ENCODE assay signal across 22 cellular contexts in the genomic region with DNA sequence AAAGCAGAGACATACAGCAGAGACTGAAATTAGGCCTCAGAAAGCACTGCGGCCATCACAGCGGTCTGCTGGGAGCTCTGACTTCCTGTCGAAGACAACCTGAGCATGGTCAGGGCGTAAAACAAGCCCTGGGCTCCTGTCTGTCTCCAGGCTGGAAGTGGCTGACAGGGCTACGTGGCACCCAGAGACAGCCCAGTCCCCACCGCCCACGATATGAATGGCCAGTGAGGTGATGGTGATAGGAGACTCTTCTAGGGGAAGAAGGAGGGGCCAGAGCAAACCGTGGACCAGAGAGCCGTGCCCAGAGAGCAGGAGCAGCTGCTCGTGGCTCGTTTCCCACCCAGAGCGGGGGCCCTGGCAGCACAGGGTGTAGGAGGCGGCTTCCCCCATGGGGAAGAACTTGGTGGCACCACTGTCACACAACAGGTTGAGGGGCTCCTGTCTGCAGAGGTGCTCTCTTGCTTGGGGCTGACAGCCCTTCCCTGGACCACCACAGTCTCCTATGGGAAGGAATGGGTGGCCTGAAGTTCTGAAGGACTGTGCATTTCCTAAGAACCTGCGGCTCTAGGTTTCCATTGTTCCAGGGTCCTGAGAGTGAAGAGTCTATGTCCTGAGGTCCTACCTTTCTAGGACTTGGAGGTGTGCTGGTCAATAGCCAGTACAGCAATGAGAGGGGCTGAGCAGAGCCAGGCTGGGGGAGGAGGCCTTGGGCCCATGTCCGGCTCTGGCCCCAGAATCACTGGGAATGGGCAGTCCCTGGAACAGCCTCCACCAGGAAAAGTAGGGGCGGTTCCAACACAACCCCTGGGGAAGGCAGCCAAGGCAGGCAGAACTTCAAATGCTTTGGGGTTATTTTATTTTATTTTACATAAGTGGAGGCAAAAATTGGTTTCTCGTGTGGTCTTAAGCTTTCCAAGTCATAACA. TPM values are rescaled to one million over a fixed set of nuclear protein-coding genes. Genes with fewer than 3 reads are reported as not detected.
DNase-seq lines count a peak whose midpoint lies in the region; ATAC-seq and TF ChIP-seq lines count a peak whose summit lies in the region.
"Had no signal": no experiment of that assay in that cellular context is flagged by ENCODE, and none has a peak within 500 bp of the region (broad histone marks: within the 10 kb centered on the region; RNA-seq: fewer than 3 reads in every experiment).

No MANE protein-coding gene starts in this region.

- no peak for ATAC-seq in activated CD8-positive, alpha-beta memory T cell treated with anti-CD3 and anti-CD28 coated beads, Interleukin-2, amount 10 ng/mL, durations not matched to agents 7 days and 5 days
- no peak for ATAC-seq in GM18861 (IDR thresholded peaks at IDR 0.05; ENCODE audit: unreplicated experiment)
- ATAC-seq: activated CD4-positive, CD25-positive, alpha-beta regulatory T cell treated with anti-CD3 and anti-CD28 coated beads, Interleukin-2, amount 50 U/mL, for 24 hours; body of pancreas; left lung; PC-3 had no signal

- H3K36me3 ChIP-seq in osteoblast (ENCODE audit: insufficient read depth, low read length): no peaks in the 10 kb centered on the region
- H3K36me3 ChIP-seq: left lung, thoracic aorta had no signal

- no peaks in the 10 kb centered on the region for H4K20me1 ChIP-seq in osteoblast (ENCODE audit: insufficient read depth, low read length)

- H2AFZ ChIP-seq in osteoblast (ENCODE audit: low read length): no peak overlapping the region

- H3K27me3 ChIP-seq in osteoblast (ENCODE audit: insufficient read depth, low read length): no peaks in the 10 kb centered on the region
- H3K27me3 ChIP-seq: body of pancreas, left lung had no signal

- CTCF ChIA-PET in activated CD8-positive, alpha-beta memory T cell treated with anti-CD3 and anti-CD28 coated beads, Interleukin-2, amount 10 ng/mL, durations not matched to agents 7 days and 5 days (lab: Charles Lee): no interaction called here

- no peak overlapping the region for H3K4me2 ChIP-seq in osteoblast (ENCODE audit: insufficient read depth, low read length)

- no peaks in the 10 kb centered on the region for H3K4me1 ChIP-seq in osteoblast (ENCODE audit: insufficient read depth, low read length)
- H3K4me1 ChIP-seq: left lung had no signal

- no peaks in the 10 kb centered on the region for H3K27me3 Mint-ChIP-seq in activated CD8-positive, alpha-beta memory T cell treated with anti-CD3 and anti-CD28 coated beads, Interleukin-2, amount 10 ng/mL, durations not matched to agents 7 days and 5 days

- no peaks in the 10 kb centered on the region for H3K9me3 ChIP-seq in osteoblast (ENCODE audit: low read depth, low read length)
- H3K9me3 ChIP-seq: body of pancreas, thoracic aorta had no signal

- DNase-seq in activated CD8-positive, alpha-beta memory T cell treated with anti-CD3 and anti-CD28 coated beads for 24 hours: peak; percentile 53
- DNase-seq in activated CD8-positive, alpha-beta memory T cell treated with anti-CD3 and anti-CD28 coated beads, Interleukin-2, amount 50 U/mL, for 4 hours: no peak
- DNase-seq in D341Med (ENCODE audit: low spot score) (peak; percentile 17), osteoblast (ENCODE audit: insufficient read length, low spot score, missing footprints) (peak; percentile 79), SK-N-DZ (ENCODE audit: low spot score) (no peak)
- DNase-seq in activated CD8-positive, alpha-beta memory T cell treated with anti-CD3 and anti-CD28 coated beads, Interleukin-2, amount 10 ng/mL, durations not matched to agents 7 days and 5 days: peak; percentile 26
- no peak for DNase-seq in stimulated activated CD4-positive, alpha-beta T cell treated with anti-CD3 and anti-CD28 coated beads, Interleukin-4, amount 100 ng/mL, for 4 hours
- DNase-seq: ACHN, GDM1, hippocampal formation, NCI-H2029 treated with DMSO at 0.1 percent for 48 hours, NCI-H526, PC-3 had no signal

- H3K27ac ChIP-seq in osteoblast (ENCODE audit: low read depth, low read length): no peak overlapping the region
- H3K27ac ChIP-seq: body of pancreas, left lung, thoracic aorta had no signal

- no peak overlapping the region for H3K27ac Mint-ChIP-seq in activated CD8-positive, alpha-beta memory T cell treated with anti-CD3 and anti-CD28 coated beads, Interleukin-2, amount 10 ng/mL, durations not matched to agents 7 days and 5 days

- H3K4me1 Mint-ChIP-seq in activated CD8-positive, alpha-beta memory T cell treated with anti-CD3 and anti-CD28 coated beads, Interleukin-2, amount 10 ng/mL, durations not matched to agents 7 days and 5 days: peaks cover 4% of the 10 kb centered on the region

- no peaks in the 10 kb centered on the region for H3K79me2 ChIP-seq in osteoblast (ENCODE audit: insufficient read depth, low read length)

- H3K36me3 Mint-ChIP-seq in activated CD8-positive, alpha-beta memory T cell treated with anti-CD3 and anti-CD28 coated beads, Interleukin-2, amount 10 ng/mL, durations not matched to agents 7 days and 5 days: no peaks in the 10 kb centered on the region

- no peak for TF ChIP-seq CTCF in osteoblast (IDR thresholded peaks at IDR 0.05; ENCODE audit: extremely low read depth, low read depth, low read length)

- no peak overlapping the region for H3K4me3 Mint-ChIP-seq in activated CD8-positive, alpha-beta memory T cell treated with anti-CD3 and anti-CD28 coated beads, Interleukin-2, amount 10 ng/mL, durations not matched to agents 7 days and 5 days

- H3K4me3 ChIP-seq in osteoblast (ENCODE audit: insufficient read depth, low read length): no peak overlapping the region
- H3K4me3 ChIP-seq: body of pancreas, left lung, thoracic aorta had no signal

- H3K9me3 Mint-ChIP-seq in activated CD8-positive, alpha-beta memory T cell treated with anti-CD3 and anti-CD28 coated beads, Interleukin-2, amount 10 ng/mL, durations not matched to agents 7 days and 5 days (ENCODE audit: low read depth): no peaks in the 10 kb centered on the region

RNA-seq across cellular contexts. Expression of a gene that starts 56.4 kb away (rescaled TPM):
- not detected for total RNA-seq in activated CD8-positive, alpha-beta memory T cell treated with anti-CD3 and anti-CD28 coated beads, Interleukin-2, amount 10 ng/mL, durations not matched to agents 7 days and 5 days
- 8.5 and 15.6 TPM in 2 replicates for total RNA-seq in osteoblast
- polyA plus RNA-seq in SK-N-DZ (2014; cell fraction: cytosol; rRNA removed): 0.44 and 1.1 TPM in 2 replicates
- 0.18 and 0.28 TPM in 2 replicates for polyA plus RNA-seq in SK-N-DZ (2014; cell fraction: nucleus; rRNA removed)
- total RNA-seq: dermis microvascular lymphatic vessel endothelial cell, left lung, LHCN-M2, myocyte, PC-3, pulmonary artery endothelial cell, thoracic aorta had no signal

Comparison
In these comparisons a context has a peak if more than half of its experiments do, and no peak if none do; other contexts are left out.
1. DNase-seq: peak in activated CD8-positive, alpha-beta memory T cell treated with anti-CD3 and anti-CD28 coated beads for 24 hours (single experiment), D341Med (single experiment), activated CD8-positive, alpha-beta memory T cell treated with anti-CD3 and anti-CD28 coated beads, Interleukin-2, amount 10 ng/mL, durations not matched to agents 7 days and 5 days (single experiment) and osteoblast (single experiment); none in activated CD8-positive, alpha-beta memory T cell treated with anti-CD3 and anti-CD28 coated beads, Interleukin-2, amount 50 U/mL, for 4 hours (single experiment), SK-N-DZ (single experiment) and stimulated activated CD4-positive, alpha-beta T cell treated with anti-CD3 and anti-CD28 coated beads, Interleukin-4, amount 100 ng/mL, for 4 hours (0 of 2).